ENCODE assay signal across 7 cellular contexts in the genomic region with DNA sequence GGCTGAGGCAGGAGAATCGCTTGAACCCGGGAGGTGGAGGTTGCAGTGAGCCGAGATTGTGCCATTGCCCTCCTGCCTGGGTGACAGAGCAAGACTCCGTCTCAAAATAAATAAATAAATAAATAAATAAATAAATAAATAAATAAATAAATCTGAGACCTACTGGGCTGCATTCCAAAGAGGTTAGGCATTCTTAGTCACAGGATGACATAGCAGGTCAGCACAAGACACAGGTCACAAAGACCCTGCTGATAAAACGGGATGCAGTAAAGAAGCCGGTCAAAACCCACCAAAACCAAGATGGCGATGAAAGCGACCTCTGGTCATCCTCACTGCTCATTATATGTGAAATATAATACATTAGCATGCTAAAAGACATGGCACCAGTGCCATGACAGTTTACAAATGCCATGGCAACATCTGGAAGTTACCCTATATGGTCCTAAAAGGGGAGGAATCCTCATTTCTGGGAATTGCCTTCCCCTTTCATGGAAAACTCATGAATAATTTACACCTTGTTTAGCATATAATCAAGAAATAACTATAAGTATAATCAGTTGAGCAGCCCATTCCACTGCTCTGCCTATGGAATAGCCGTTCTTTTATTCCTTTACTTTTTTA. TPM values are rescaled to one million over a fixed set of nuclear protein-coding genes. Genes with fewer than 3 reads are reported as not detected.
DNase-seq lines count a peak whose midpoint lies in the region; ATAC-seq, FAIRE-seq and TF ChIP-seq lines count a peak whose summit lies in the region.
"Not testable (repeated sequence)": the region's sequence is repeated elsewhere in the genome, so short reads cannot be mapped to it uniquely, and the experiment has no call there.

No MANE protein-coding gene starts in this region.

- not testable (repeated sequence) for H4K91ac ChIP-seq in trophoblast cell (ENCODE audit: low read depth, low read length)

- H3K4ac ChIP-seq in trophoblast cell (ENCODE audit: low read depth, low read length), result not testable (repeated sequence)

- TF ChIP-seq CTCF in HEK293 (tag by site-specific recombination; IDR thresholded peaks at IDR 0.05); Panc1 (IDR thresholded peaks at IDR 0.05); K562 (IDR thresholded peaks at IDR 0.05 in 2 of 3, conservative IDR thresholded peaks at IDR 0.05 in 1 of 3; ENCODE audit: insufficient read depth in 2 of 3, low read depth in 1 of 3, low read length in 3 of 3); bronchial epithelial cell (IDR thresholded peaks at IDR 0.05; ENCODE audit: insufficient read depth, low read length, severe bottlenecking): not testable (repeated sequence)

- TF ChIP-seq EP300 in K562 (IDR thresholded peaks at IDR 0.05; ENCODE audit: low read length), result not testable (repeated sequence)

- not testable (repeated sequence) for H3K4me3 ChIP-seq in HEK293 (ENCODE audit: low read depth, low read length); Panc1 (ENCODE audit: low read depth in 2 of 2, low read length in 2 of 2); K562; bronchial epithelial cell (ENCODE audit: low read depth, low read length); trophoblast cell (ENCODE audit: low read depth, low read length)

- H3K4me1 ChIP-seq in HEK293 (ENCODE audit: control insufficient read depth, insufficient read depth, low read length); Panc1 (ENCODE audit: control insufficient read depth, insufficient read depth, low read length); K562 (replicated peaks in 1 of 2; ENCODE audit: control insufficient read depth in 2 of 2, insufficient read depth in 2 of 2, low read length in 2 of 2); trophoblast cell (ENCODE audit: control insufficient read depth in 1 of 2, insufficient read depth in 2 of 2, low read length in 2 of 2): not testable (repeated sequence)

- not testable (repeated sequence) for H3K9me1 ChIP-seq in K562 (ENCODE audit: control insufficient read depth, insufficient read depth, low read length)

- not testable (repeated sequence) for H3K79me2 ChIP-seq in K562 (ENCODE audit: control insufficient read depth, insufficient read depth, low read length); trophoblast cell (ENCODE audit: control insufficient read depth, insufficient read depth, low read length, poor library complexity)

- CTCF ChIA-PET in HEK293 (lab: Yijun Ruan, JAX); Panc1 (lab: Charles Lee); K562 (lab: Yijun Ruan, JAX; ENCODE audit: low intra/inter-chr PET ratio): not testable (repeated sequence)

- not testable (repeated sequence) for ATAC-seq in Panc1, K562

- H2AFZ ChIP-seq in K562 (ENCODE audit: low read depth, low read length), result peak overlapping the region; percentile 59; the same call in 1 of the 2 replicates
- not testable (repeated sequence) for H2AFZ ChIP-seq in trophoblast cell (ENCODE audit: insufficient read depth, low read length, poor library complexity)

- H2AK5ac ChIP-seq in trophoblast cell (ENCODE audit: low read length), result not testable (repeated sequence)

- not testable (repeated sequence) for H3K9ac ChIP-seq in K562 (ENCODE audit: insufficient read depth in 1 of 2, low read depth in 2 of 2, low read length in 2 of 2); trophoblast cell (ENCODE audit: low read length)

- not testable (repeated sequence) for H3K27ac ChIP-seq in HEK293 (ENCODE audit: extremely low read depth, low read depth, low read length); Panc1 (ENCODE audit: low read length); K562 (ENCODE audit: extremely low read depth, low read depth, low read length); trophoblast cell (ENCODE audit: low read depth, low read length)

- not testable (repeated sequence) for H2BK12ac ChIP-seq in trophoblast cell (ENCODE audit: low read length)

- not testable (repeated sequence) for H3K18ac ChIP-seq in trophoblast cell (ENCODE audit: low read length)

- not testable (repeated sequence) for H2BK5ac ChIP-seq in trophoblast cell (ENCODE audit: low read depth, low read length, poor library complexity)

- POLR2A ChIA-PET in HEK293 (lab: Yijun Ruan, JAX); Panc1 (lab: Charles Lee); K562 (lab: Yijun Ruan, JAX): not testable (repeated sequence)

- H3K9me3 ChIP-seq in HEK293 (ENCODE audit: control insufficient read depth, insufficient read depth, low read depth, low read length); Panc1 (ENCODE audit: control insufficient read depth, insufficient read depth, low read depth, low read length); K562 (replicated peaks; ENCODE audit: control insufficient read depth, insufficient read depth, low read depth, low read length); trophoblast cell (ENCODE audit: insufficient read depth, low read depth, low read length): not testable (repeated sequence)

- H2BK120ac ChIP-seq in trophoblast cell (ENCODE audit: insufficient read depth, low read length, poor library complexity), result not testable (repeated sequence)

- 30% methylated on average over 9 of the region's 9 CpGs for WGBS in K562 (ENCODE audit: insufficient coverage, low coverage, missing lambda C conversion rate)
- no CpG with 5 or more reads among the region's 9 CpGs for WGBS in trophoblast cell (ENCODE audit: extremely low coverage, insufficient coverage, insufficient read length)

- H3K27me3 ChIP-seq in Panc1 (ENCODE audit: control insufficient read depth, insufficient read depth, low read length); K562 (ENCODE audit: control insufficient read depth in 2 of 2, insufficient read depth in 2 of 2, low read length in 2 of 2); bronchial epithelial cell (ENCODE audit: control insufficient read depth, insufficient read depth, low read length); trophoblast cell (ENCODE audit: insufficient read depth, low read length): not testable (repeated sequence)

- not testable (repeated sequence) for H3K23ac ChIP-seq in trophoblast cell (ENCODE audit: low read length)

- not testable (repeated sequence) for BruUV-seq in Panc1 (replicated peaks; lab: Mats Ljungman, UMichigan); K562 (replicated peaks; lab: Mats Ljungman, UMichigan)

- not testable (repeated sequence) for H4K12ac ChIP-seq in trophoblast cell (ENCODE audit: low read depth, low read length)

- TF ChIP-seq RAD21 in K562 (CRISPR knock-in tag; conservative IDR thresholded peaks at IDR 0.05 in 1 of 2, IDR thresholded peaks at IDR 0.05 in 1 of 2), result not testable (repeated sequence)

- intact Hi-C loops in Panc1 (cut with micrococcal nuclease; ENCODE audit: unreplicated experiment); K562 (cut with micrococcal nuclease): not testable (repeated sequence)

- DNase-seq in Caki2 (ENCODE audit: low read depth), result peak; percentile 9
- peak; percentile 42 for DNase-seq in Panc1 (ENCODE audit: low read depth, low spot score)
- DNase-seq in K562 (ENCODE audit: extremely low read depth in 1 of 4, low spot score in 3 of 4), result peak in 1 of 4 experiments; percentile 35
- peak; percentile 83 for DNase-seq in bronchial epithelial cell (ENCODE audit: low read depth)
- DNase-seq in kidney tubule cell (ENCODE audit: low spot score), result peak; percentile 25
- peak; percentile 23 to 68 for DNase-seq in trophoblast cell

- not testable (repeated sequence) for H3K36me3 ChIP-seq in HEK293 (ENCODE audit: control insufficient read depth in 2 of 2, insufficient read depth in 1 of 2, low read length in 2 of 2); Panc1 (ENCODE audit: control insufficient read depth, insufficient read depth, low read length); K562 (ENCODE audit: control insufficient read depth, insufficient read depth, low read length); bronchial epithelial cell (ENCODE audit: control insufficient read depth, insufficient read depth, low read length); trophoblast cell (ENCODE audit: control insufficient read depth in 1 of 2, insufficient read depth in 2 of 2, low read length in 2 of 2)

- in situ Hi-C loops in Caki2 (cut with HindIII; ENCODE audit: low pct_unique_long_range_greater_than_20kb, low sequenced_read_pairs); Panc1 (cut with HindIII; ENCODE audit: low pct_unique_long_range_greater_than_20kb, low sequenced_read_pairs); K562 (cut with MboI): not testable (repeated sequence)

- H3K4me2 ChIP-seq in K562 (ENCODE audit: insufficient read depth, low read length); trophoblast cell (ENCODE audit: low read length): not testable (repeated sequence)

- H4K8ac ChIP-seq in trophoblast cell (ENCODE audit: low read depth, low read length), result not testable (repeated sequence)

- not testable (repeated sequence) for H3K79me1 ChIP-seq in trophoblast cell (ENCODE audit: low read length)

- not testable (repeated sequence) for H3K14ac ChIP-seq in trophoblast cell (ENCODE audit: low read length)

- not testable (repeated sequence) for H4K20me1 ChIP-seq in K562 (replicated peaks; ENCODE audit: control insufficient read depth, insufficient read depth, low read length)

- not testable (repeated sequence) for TF ChIP-seq POLR2A in K562 (conservative IDR thresholded peaks at IDR 0.05)

- peak; percentile 19 for FAIRE-seq in K562 (lab: Jason Lieb, UNC)
- FAIRE-seq in bronchial epithelial cell (lab: Jason Lieb, UNC), result not testable (repeated sequence)

RNA-seq across cellular contexts. Expression of a gene that starts 38.1 kb away (rescaled TPM):
- total RNA-seq in Caki2 (2014; rRNA removed; shearing (Covaris generic); ENCODE audit: low replicate concordance), result 8.9 and 13.0 TPM in 2 replicates
- total RNA-seq in Panc1 (2021; ENCODE audit: unreplicated experiment) (15.9 TPM), K562 (2014; rRNA removed) (6.2 and 6.8 TPM in 2 replicates), K562 (2014; rRNA removed; fragmentation: Illumina TruSeq; extraction: Trizol) (5.2 and 5.5 TPM in 2 replicates), K562 (2015; rRNA removed; fragmentation: Illumina TruSeq; extraction: Trizol) (5.1 and 5.4 TPM in 2 replicates), K562 (2021) (6.8 and 7.3 TPM in 2 replicates), bronchial epithelial cell (6.8 and 18.6 TPM in 2 replicates)
- 13.7 TPM for polyA plus RNA-seq in Panc1 (2012; ENCODE audit: insufficient read length)
- total RNA-seq in K562 (2011; cell fraction: chromatin; rRNA removed; ENCODE audit: low replicate concordance), result 8.8 and 13.1 TPM in 2 replicates
- total RNA-seq in K562 (2011; cell fraction: nucleolus; rRNA removed), result 5.2 and 5.4 TPM in 2 replicates
- total RNA-seq in K562 (2011; cell fraction: nucleoplasm; rRNA removed), result 14.4 and 17.7 TPM in 2 replicates
- polyA plus RNA-seq in K562 (2011; rRNA removed) (6.7 and 6.8 TPM in 2 replicates), K562 (2014; fragmentation: Illumina TruSeq; extraction: Trizol) (5.6 and 6.1 TPM in 2 replicates), K562 (2014; fragmentation: Nextera tagmentation; extraction: Ambion mirVana) (1 to 10 TPM; 1.5 TPM), K562 (2014; rRNA removed) (3.0 and 4.4 TPM in 2 replicates)
- 3.8 and 4.1 TPM in 2 replicates for polyA plus RNA-seq in K562 (2011; cell fraction: cytosol; rRNA removed)
- polyA plus RNA-seq in K562 (2011; cell fraction: nucleus; rRNA removed), result 15.0 and 15.7 TPM in 2 replicates
- 4.0 and 7.8 TPM in 2 replicates for polyA plus RNA-seq in K562 (2012)
- 10.8 and 11.6 TPM in 2 replicates for polyA minus RNA-seq in K562 (2011; rRNA and poly(A)+ RNA removed)
- polyA minus RNA-seq in K562 (2011; cell fraction: cytosol; rRNA and poly(A)+ RNA removed), result 2.1 and 3.3 TPM in 2 replicates
- polyA minus RNA-seq in K562 (2011; cell fraction: nucleus; rRNA and poly(A)+ RNA removed), result 5.4 and 9.3 TPM in 2 replicates
- 7.2 and 7.4 TPM in 2 replicates for polyA plus RNA-seq in trophoblast cell (2013)
